ENCODE assay signal across 1 cellular context in the genomic region with DNA sequence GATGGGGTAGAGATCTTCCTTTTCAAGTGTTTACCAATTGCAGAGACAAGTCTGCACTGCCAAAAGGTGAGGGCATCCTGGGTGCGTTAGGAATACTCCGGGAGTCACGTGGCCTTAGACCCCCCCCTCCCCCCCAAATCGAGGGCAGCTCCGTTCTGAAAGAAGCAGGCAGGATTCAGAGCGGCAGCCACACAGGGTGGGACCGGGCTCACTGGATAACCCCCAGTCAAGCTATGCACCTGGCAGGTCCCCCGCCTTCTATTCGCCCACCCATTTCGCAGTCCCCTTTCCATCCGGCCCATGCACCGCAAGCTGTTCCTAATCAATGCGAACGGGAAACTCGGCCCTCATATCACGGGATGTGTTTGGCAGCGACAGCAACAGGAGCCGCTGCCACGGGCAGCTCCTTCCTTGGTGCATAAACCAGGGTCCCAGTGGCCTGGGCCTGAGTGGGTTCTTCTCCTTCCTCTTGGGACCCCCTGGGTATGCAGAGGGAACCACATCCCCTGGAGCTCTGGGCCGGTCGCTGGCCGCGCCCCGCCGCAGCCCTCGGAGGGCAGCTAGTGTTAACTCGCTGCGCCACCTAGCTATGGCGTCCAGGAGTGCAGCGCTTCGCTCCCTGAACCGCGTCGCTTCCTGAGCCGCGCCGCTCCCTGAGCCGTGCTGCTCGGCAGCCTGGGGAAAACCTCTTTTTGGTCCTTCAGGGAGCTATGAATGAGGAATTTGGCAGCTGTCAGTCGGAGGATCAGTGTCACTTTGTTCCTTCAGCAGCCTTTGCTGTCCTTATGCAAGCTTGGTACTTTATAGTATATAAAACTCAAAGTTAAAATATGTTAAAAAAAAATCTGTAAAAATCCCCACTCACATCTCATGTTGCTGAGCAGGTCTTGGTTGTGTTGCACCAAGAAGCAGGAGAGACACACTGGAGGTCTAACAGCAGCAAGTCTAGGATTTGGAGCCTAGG.
TF ChIP-seq lines count a peak whose summit lies in the region.

No MANE protein-coding gene starts in this region.

TF ChIP-seq in GM12878, 131 proteins besides CTCF, POLR2A, EP300 and RAD21:
- TF ChIP-seq GATAD2B (conservative IDR thresholded peaks at IDR 0.05; ENCODE audit: low read depth) (0 out of 2 replicates have a peak, but pooled peaks have one; percentile 28), SREBF2 (IDR thresholded peaks at IDR 0.05; ENCODE audit: low read length) (no peak), SMARCA5 (IDR thresholded peaks at IDR 0.05) (peak; percentile 33; the same call in 1 of the 2 replicates), RELA (IDR thresholded peaks at IDR 0.05; ENCODE audit: borderline replicate concordance, partially characterized antibody) (no peak), YY1 (IDR thresholded peaks at IDR 0.05; ENCODE audit: low read depth, low read length) (peak; percentile 75; the same call in 1 of the 2 replicates), RB1 (IDR thresholded peaks at IDR 0.05; ENCODE audit: borderline replicate concordance) (0 out of 2 replicates have a peak, but pooled peaks have one; percentile 31), SMC3 (IDR thresholded peaks at IDR 0.05; ENCODE audit: borderline replicate concordance, low read length) (peak; percentile 84), IKZF1 (conservative IDR thresholded peaks at IDR 0.05) (peak; percentile 37; the same call in 1 of the 2 replicates), PAX5 (IDR thresholded peaks at IDR 0.05; ENCODE audit: borderline replicate concordance, low read depth, low read length) (peak; percentile 54; the same call in 1 of the 2 replicates), BHLHE40 (IDR thresholded peaks at IDR 0.05; ENCODE audit: borderline replicate concordance in 1 of 2, low read depth in 2 of 2, low read length in 1 of 2) (0 out of 4 replicates have a peak, but pooled peaks of 1 of the 2 experiments have one; percentile 26)
- TF ChIP-seq, protein P1, sequence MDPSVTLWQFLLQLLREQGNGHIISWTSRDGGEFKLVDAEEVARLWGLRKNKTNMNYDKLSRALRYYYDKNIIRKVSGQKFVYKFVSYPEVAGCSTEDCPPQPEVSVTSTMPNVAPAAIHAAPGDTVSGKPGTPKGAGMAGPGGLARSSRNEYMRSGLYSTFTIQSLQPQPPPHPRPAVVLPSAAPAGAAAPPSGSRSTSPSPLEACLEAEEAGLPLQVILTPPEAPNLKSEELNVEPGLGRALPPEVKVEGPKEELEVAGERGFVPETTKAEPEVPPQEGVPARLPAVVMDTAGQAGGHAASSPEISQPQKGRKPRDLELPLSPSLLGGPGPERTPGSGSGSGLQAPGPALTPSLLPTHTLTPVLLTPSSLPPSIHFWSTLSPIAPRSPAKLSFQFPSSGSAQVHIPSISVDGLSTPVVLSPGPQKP (IDR thresholded peaks at IDR 0.05; ENCODE audit: low read depth, low read length): 0 out of 2 replicates have a peak, but pooled peaks have one; percentile 31
- TF ChIP-seq, protein P2, sequence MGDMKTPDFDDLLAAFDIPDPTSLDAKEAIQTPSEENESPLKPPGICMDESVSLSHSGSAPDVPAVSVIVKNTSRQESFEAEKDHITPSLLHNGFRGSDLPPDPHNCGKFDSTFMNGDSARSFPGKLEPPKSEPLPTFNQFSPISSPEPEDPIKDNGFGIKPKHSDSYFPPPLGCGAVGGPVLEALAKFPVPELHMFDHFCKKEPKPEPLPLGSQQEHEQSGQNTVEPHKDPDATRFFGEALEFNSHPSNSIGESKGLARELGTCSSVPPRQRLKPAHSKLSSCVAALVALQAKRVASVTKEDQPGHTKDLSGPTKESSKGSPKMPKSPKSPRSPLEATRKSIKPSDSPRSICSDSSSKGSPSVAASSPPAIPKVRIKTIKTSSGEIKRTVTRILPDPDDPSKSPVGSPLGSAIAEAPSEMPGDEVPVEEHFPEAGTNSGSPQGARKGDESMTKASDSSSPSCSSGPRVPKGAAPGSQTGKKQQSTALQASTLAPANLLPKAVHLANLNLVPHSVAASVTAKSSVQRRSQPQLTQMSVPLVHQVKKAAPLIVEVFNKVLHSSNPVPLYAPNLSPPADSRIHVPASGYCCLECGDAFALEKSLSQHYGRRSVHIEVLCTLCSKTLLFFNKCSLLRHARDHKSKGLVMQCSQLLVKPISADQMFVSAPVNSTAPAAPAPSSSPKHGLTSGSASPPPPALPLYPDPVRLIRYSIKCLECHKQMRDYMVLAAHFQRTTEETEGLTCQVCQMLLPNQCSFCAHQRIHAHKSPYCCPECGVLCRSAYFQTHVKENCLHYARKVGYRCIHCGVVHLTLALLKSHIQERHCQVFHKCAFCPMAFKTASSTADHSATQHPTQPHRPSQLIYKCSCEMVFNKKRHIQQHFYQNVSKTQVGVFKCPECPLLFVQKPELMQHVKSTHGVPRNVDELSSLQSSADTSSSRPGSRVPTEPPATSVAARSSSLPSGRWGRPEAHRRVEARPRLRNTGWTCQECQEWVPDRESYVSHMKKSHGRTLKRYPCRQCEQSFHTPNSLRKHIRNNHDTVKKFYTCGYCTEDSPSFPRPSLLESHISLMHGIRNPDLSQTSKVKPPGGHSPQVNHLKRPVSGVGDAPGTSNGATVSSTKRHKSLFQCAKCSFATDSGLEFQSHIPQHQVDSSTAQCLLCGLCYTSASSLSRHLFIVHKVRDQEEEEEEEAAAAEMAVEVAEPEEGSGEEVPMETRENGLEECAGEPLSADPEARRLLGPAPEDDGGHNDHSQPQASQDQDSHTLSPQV (IDR thresholded peaks at IDR 0.05): peak; percentile 34; the same call in 1 of the 2 replicates
- TF ChIP-seq, protein P3, sequence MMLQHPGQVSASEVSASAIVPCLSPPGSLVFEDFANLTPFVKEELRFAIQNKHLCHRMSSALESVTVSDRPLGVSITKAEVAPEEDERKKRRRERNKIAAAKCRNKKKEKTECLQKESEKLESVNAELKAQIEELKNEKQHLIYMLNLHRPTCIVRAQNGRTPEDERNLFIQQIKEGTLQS (IDR thresholded peaks at IDR 0.05; ENCODE audit: borderline replicate concordance, extremely low read depth, low read depth, low read length): no peak
- TF ChIP-seq, protein P4, sequence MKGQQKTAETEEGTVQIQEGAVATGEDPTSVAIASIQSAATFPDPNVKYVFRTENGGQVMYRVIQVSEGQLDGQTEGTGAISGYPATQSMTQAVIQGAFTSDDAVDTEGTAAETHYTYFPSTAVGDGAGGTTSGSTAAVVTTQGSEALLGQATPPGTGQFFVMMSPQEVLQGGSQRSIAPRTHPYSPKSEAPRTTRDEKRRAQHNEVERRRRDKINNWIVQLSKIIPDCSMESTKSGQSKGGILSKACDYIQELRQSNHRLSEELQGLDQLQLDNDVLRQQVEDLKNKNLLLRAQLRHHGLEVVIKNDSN (IDR thresholded peaks at IDR 0.05; ENCODE audit: borderline replicate concordance, extremely low read length, insufficient read depth, low read depth, low read length): peak; percentile 14
